ENCODE assay signal across 8 cellular contexts in the genomic region with DNA sequence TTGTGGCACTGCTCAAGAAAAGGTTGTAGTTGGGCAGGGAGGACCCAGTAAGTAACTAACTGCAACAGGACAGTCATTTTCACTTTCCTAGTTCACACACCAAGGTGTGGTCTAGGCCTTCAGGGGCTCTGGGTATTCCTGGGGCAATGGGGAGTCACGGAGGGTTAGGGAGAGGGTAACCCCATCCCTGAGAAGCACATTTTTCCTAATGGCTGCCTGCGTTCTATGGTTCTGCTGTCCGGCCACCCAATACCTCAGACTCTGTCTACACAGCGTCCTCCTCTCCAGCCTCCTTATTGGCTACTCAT. TPM values are rescaled to one million over a fixed set of nuclear protein-coding genes. Genes with fewer than 3 reads are reported as not detected.
DNase-seq lines count a peak whose midpoint lies in the region; ATAC-seq and TF ChIP-seq lines count a peak whose summit lies in the region.

No MANE protein-coding gene starts in this region.

- H3K27ac ChIP-seq in heart left ventricle (peak overlapping the region; percentile 73 to 98 (median 90)), brain microvascular endothelial cell (peak overlapping the region; percentile 98), mesendoderm (ENCODE audit: low read depth, low read length) (peak overlapping the region; percentile 38), uterus (peak overlapping the region; percentile 89 to 93)

- H3K4ac ChIP-seq in mesendoderm (ENCODE audit: low read depth, low read length): no peak overlapping the region

- no peak overlapping the region for H2BK15ac ChIP-seq in mesendoderm (replicated peaks; ENCODE audit: low read depth)

- H3K9ac ChIP-seq in mesendoderm (ENCODE audit: low read length): peak overlapping the region; percentile 78

- H2AK5ac ChIP-seq in mesendoderm (ENCODE audit: low read length): no peak overlapping the region

- H3K18ac ChIP-seq in mesendoderm (ENCODE audit: low read length): no peak overlapping the region

- TF ChIP-seq POLR2A in heart left ventricle (IDR thresholded peaks at IDR 0.05) (no peak), uterus (IDR thresholded peaks at IDR 0.05) (no peak)

- H3K27me3 ChIP-seq in heart left ventricle (no peaks in the 10 kb centered on the region), brain microvascular endothelial cell (replicated peaks) (no peaks in the 10 kb centered on the region), mesendoderm (ENCODE audit: insufficient read depth, low read length, poor library complexity) (no peaks in the 10 kb centered on the region), uterus (no peaks in the 10 kb centered on the region)

- H2BK120ac ChIP-seq in mesendoderm (ENCODE audit: low read depth, low read length): no peak overlapping the region

- H2BK5ac ChIP-seq in mesendoderm (ENCODE audit: low read length): peak overlapping the region; percentile 55

- peaks cover 11% of the 10 kb centered on the region for H3K79me2 ChIP-seq in mesendoderm (ENCODE audit: control insufficient read depth, insufficient read depth, low read length)

- 0 to 43% (median 17%) methylated on average over 4 of the region's 4 CpGs for WGBS in heart left ventricle, 4 donors
- no CpG with 5 or more reads among the region's 4 CpGs for WGBS in mesendoderm (ENCODE audit: extremely low coverage, insufficient coverage, low lambda C conversion rate)

- peak overlapping the region; percentile 71 for H3K4me2 ChIP-seq in mesendoderm (ENCODE audit: low read length)

- intact Hi-C loops in heart left ventricle (cut with DNase I) (loop anchor here in 3 of 10 donors (5.0 to 10.0 kb wide), 3 partner anchors 64 to 76 kb away; partner anchors contain the start of gene SYP (in 1 of the 3)), left cardiac atrium (cut with DNase I) (no loop called here), uterus (cut with DNase I; ENCODE audit: low total_unique reads) (no loop called here)

- ATAC-seq in heart left ventricle: no peak
- no peak for ATAC-seq in left cardiac atrium
- ATAC-seq in GM21529 (IDR thresholded peaks at IDR 0.05; ENCODE audit: unreplicated experiment): no peak
- ATAC-seq in GM18502 (IDR thresholded peaks at IDR 0.05; ENCODE audit: poor library complexity, unreplicated experiment): no peak

- peak overlapping the region; percentile 85 for H3K56ac ChIP-seq in mesendoderm (ENCODE audit: low read length)

- H4K8ac ChIP-seq in mesendoderm (ENCODE audit: low read depth, low read length): no peak overlapping the region

- peak overlapping the region in 11 of 12 donors; percentile 12 to 93 (median 75) for H3K4me3 ChIP-seq in heart left ventricle
- H3K4me3 ChIP-seq in brain microvascular endothelial cell (ENCODE audit: low read depth, low read length): peak overlapping the region; percentile 56
- peak overlapping the region; percentile 36 for H3K4me3 ChIP-seq in mesendoderm (ENCODE audit: low read length)
- peak overlapping the region; percentile 27 to 58 for H3K4me3 ChIP-seq in uterus

- H3K9me3 ChIP-seq in heart left ventricle (no peaks in the 10 kb centered on the region), uterus (no peaks in the 10 kb centered on the region)

- peaks cover 4% of the 10 kb centered on the region for H3K79me1 ChIP-seq in mesendoderm (ENCODE audit: low read length)

- no peak overlapping the region for H3K23ac ChIP-seq in mesendoderm (ENCODE audit: low read length)

- H3K36me3 ChIP-seq in heart left ventricle (no peaks in the 10 kb centered on the region), brain microvascular endothelial cell (replicated peaks) (no peaks in the 10 kb centered on the region), mesendoderm (ENCODE audit: control insufficient read depth, insufficient read depth, low read length) (no peaks in the 10 kb centered on the region), uterus (no peaks in the 10 kb centered on the region)

- DNase-seq in heart left ventricle: no peak
- DNase-seq in left cardiac atrium: no peak
- no peak for DNase-seq in brain microvascular endothelial cell
- no peak for DNase-seq in mesendoderm
- no peak for DNase-seq in uterus
- DNase-seq in SIG-M5 treated with dmso at 0.1 percent for 504 hours (lab: John Stamatoyannopoulos, UW; ENCODE audit: unreplicated experiment): no peak

- in situ Hi-C loops in brain microvascular endothelial cell (cut with HindIII; ENCODE audit: low pct_ligation_motif_present, low sequenced_read_pairs): no loop called here

- H4K5ac ChIP-seq in mesendoderm (ENCODE audit: low read length): no peak overlapping the region

- H3K4me1 ChIP-seq in heart left ventricle (peaks cover 0 to 31% (median 17%) of the 10 kb centered on the region in 12 donors), mesendoderm (ENCODE audit: control insufficient read depth, low read depth, low read length) (no peaks in the 10 kb centered on the region), uterus (no peaks in the 10 kb centered on the region)

- no peak for TF ChIP-seq CTCF in heart left ventricle (IDR thresholded peaks at IDR 0.05)
- no peak for TF ChIP-seq CTCF in brain microvascular endothelial cell (IDR thresholded peaks at IDR 0.05; ENCODE audit: low read depth, low read length, missing control alignments)
- TF ChIP-seq CTCF in uterus (IDR thresholded peaks at IDR 0.05): no peak

RNA-seq across cellular contexts. Expression of gene PPP1R3F, which starts 0.9 kb away (rescaled TPM):
- total RNA-seq in heart left ventricle (10 to 100 TPM; 14.4 to 28.4 (median 22.6) TPM), left cardiac atrium (10 to 100 TPM; 17.5 to 22.5 TPM), uterus (10 to 100 TPM in 1 of 4 donors, 1 to 10 TPM in 3; 3.3 to 16.5 (median 8.0) TPM)
- 10 to 100 TPM; 13.9 to 31.7 TPM for polyA plus RNA-seq in heart left ventricle
- 2.3 TPM for polyA plus RNA-seq in mesendoderm (2013, experiment 1 of 2)
- polyA plus RNA-seq in mesendoderm (2013, experiment 2 of 2): 2.0 TPM

RNA-seq across cellular contexts. Expression of gene FOXP3, which starts 4.1 kb away (rescaled TPM):
- 1 to 10 TPM in 1 of 9 donors, not detected in 8; 1.4 TPM for total RNA-seq in heart left ventricle
- polyA plus RNA-seq in heart left ventricle: under 1 TPM in 1 of 2 donors, not detected in 1; 0.11 TPM
- not detected for total RNA-seq in left cardiac atrium
- polyA plus RNA-seq in mesendoderm (2013, experiment 1 of 2): 0.29 TPM
- polyA plus RNA-seq in mesendoderm (2013, experiment 2 of 2): 0.34 TPM
- total RNA-seq in uterus: not detected

RNA-seq across cellular contexts. Expression of gene CCDC22, which starts 33.4 kb away (rescaled TPM):
- total RNA-seq in heart left ventricle (10 to 100 TPM in 8 of 9 donors, 1 to 10 TPM in 1; 9.6 to 13.4 (median 10.9) TPM), left cardiac atrium (10 to 100 TPM in 1 of 2 donors, 1 to 10 TPM in 1; 8.8 to 10.7 TPM), uterus (10 to 100 TPM in 2 of 4 donors, 1 to 10 TPM in 2; 1.0 to 15.3 (median 10.6) TPM)
- polyA plus RNA-seq in heart left ventricle: 10 to 100 TPM in 1 of 2 donors, 1 to 10 TPM in 1; 6.5 to 14.9 TPM
- 4.8 TPM for polyA plus RNA-seq in mesendoderm (2013, experiment 1 of 2)
- polyA plus RNA-seq in mesendoderm (2013, experiment 2 of 2): 5.3 TPM

RNA-seq across cellular contexts. Expression of gene GAGE10, which starts 34.8 kb away (rescaled TPM):
- total RNA-seq in heart left ventricle (not detected), left cardiac atrium (not detected), uterus (not detected)
- not detected for polyA plus RNA-seq in heart left ventricle
- polyA plus RNA-seq in mesendoderm (2013, experiment 1 of 2): not detected
- polyA plus RNA-seq in mesendoderm (2013, experiment 2 of 2): not detected

RNA-seq across cellular contexts. Expression of gene CACNA1F, which starts 35.5 kb away (rescaled TPM):
- under 1 TPM in 6 of 9 donors, not detected in 3; 0.06 to 0.37 (median 0.09) TPM for total RNA-seq in heart left ventricle
- under 1 TPM; 0.04 TPM for polyA plus RNA-seq in heart left ventricle
- total RNA-seq in left cardiac atrium: under 1 TPM; 0.03 to 0.21 TPM
- polyA plus RNA-seq in mesendoderm (2013, experiment 1 of 2): 0.15 TPM
- 0.08 TPM for polyA plus RNA-seq in mesendoderm (2013, experiment 2 of 2)
- total RNA-seq in uterus: under 1 TPM in 2 of 4 donors, not detected in 2; 0.07 to 0.98 TPM

Comparison
In these comparisons a context has a peak if more than half of its experiments do, and no peak if none do; other contexts are left out.
1. H3K27ac ChIP-seq: peak in every context shown above with its lines; median percentile 98 in brain microvascular endothelial cell; 91 in uterus; 90 in heart left ventricle; 38 in mesendoderm.